33 cellular contexts compared by ENCODE assay signal in genomic region chr15:39320355-39320754, GRCh38.
"Had no signal": no experiment of that assay in that cellular context is flagged by ENCODE, and none has a peak within 500 bp of the region (broad histone marks: within the 10 kb centered on the region; RNA-seq: fewer than 3 reads in every experiment).

No MANE protein-coding gene starts in this region.

- ATAC-seq: activated naive CD4-positive, alpha-beta T cell treated with anti-CD3 and anti-CD28 coated beads, Interleukin-2, amount 50 U/mL, for 72 hours; activated naive CD8-positive, alpha-beta T cell treated with anti-CD3 and anti-CD28 coated beads, Interleukin-2, amount 50 U/mL, for 24 hours; activated T-cell treated with anti-CD3 and anti-CD28 coated beads, Interleukin-2, amount 50 U/mL, for 4 hours; activated T-cell treated with anti-CD3 and anti-CD28 coated beads, Interleukin-2, amount 50 U/mL, for 72 hours; activated T-helper 17 cell treated with anti-CD3 and anti-CD28 coated beads, Interleukin-2, amount 50 U/mL, for 72 hours; body of pancreas had no signal

- H3K27ac ChIP-seq: adrenal gland, ascending aorta, body of pancreas, brain microvascular endothelial cell, breast epithelium, cardiac muscle cell had no signal

- H3K9me3 ChIP-seq: adrenal gland, body of pancreas, breast epithelium had no signal

- H3K4me3 ChIP-seq: adrenal gland, ascending aorta, body of pancreas, breast epithelium, cardiac muscle cell had no signal

- H3K27me3 ChIP-seq: adrenal gland, ascending aorta, body of pancreas, brain microvascular endothelial cell, breast epithelium, cardiac muscle cell had no signal

- H3K4me1 ChIP-seq: adrenal gland, ascending aorta, body of pancreas, breast epithelium had no signal

- DNase-seq: activated effector memory CD4-positive, alpha-beta T cell treated with anti-CD3 and anti-CD28 coated beads, Interleukin-2, amount 50 U/mL, for 16 hours; activated effector memory CD4-positive, alpha-beta T cell treated with Interleukin-2 at 50 U/mL for 16 hours; activated gamma-delta T cell; activated gamma-delta T cell treated with Interleukin-2 at 50 U/mL for 16 hours; activated naive CD4-positive, alpha-beta T cell; activated naive CD4-positive, alpha-beta T cell treated with anti-CD3 and anti-CD28 coated beads for 36 hours; activated naive CD4-positive, alpha-beta T cell treated with anti-CD3 and anti-CD28 coated beads, Interleukin-2, amount 10 ng/mL, durations not matched to agents 7 days and 5 days; activated naive CD4-positive, alpha-beta T cell treated with anti-CD3 and anti-CD28 coated beads, Interleukin-2, amount 50 U/mL, for 16 hours; activated naive CD4-positive, alpha-beta T cell treated with Interleukin-2 at 50 U/mL for 16 hours; activated naive CD8-positive, alpha-beta T cell treated with anti-CD3 and anti-CD28 coated beads for 36 hours; activated naive CD8-positive, alpha-beta T cell treated with anti-CD3 and anti-CD28 coated beads, Interleukin-2, amount 10 ng/mL, durations not matched to agents 7 days and 5 days; activated naive CD8-positive, alpha-beta T cell treated with anti-CD3 and anti-CD28 coated beads, Interleukin-2, amount 50 U/mL, for 24 hours; activated T-cell treated with anti-CD3 and anti-CD28 coated beads, Interleukin-2, amount 50 U/mL, for 1 hour; activated T-cell treated with anti-CD3 and anti-CD28 coated beads, Interleukin-2, amount 50 U/mL, for 24 hours; activated T-cell treated with anti-CD3 and anti-CD28 coated beads, Interleukin-2, amount 50 U/mL, for 4 hours; activated T-cell treated with anti-CD3 and anti-CD28 coated beads, Interleukin-2, amount 50 U/mL, for 48 hours; activated T-cell treated with anti-CD3 and anti-CD28 coated beads, Interleukin-2, amount 50 U/mL, for 72 hours; adrenal gland; amniotic stem cell; amygdala; anterior cingulate cortex; aorta; body of pancreas; brain microvascular endothelial cell; caudate nucleus; central memory CD4-positive, alpha-beta T cell; cerebellar nuclear complex had no signal

- FAIRE-seq: bronchial epithelial cell had no signal

- H3K36me3 ChIP-seq: adrenal gland, ascending aorta, brain microvascular endothelial cell, breast epithelium, cardiac muscle cell had no signal
